8 cellular contexts compared by ENCODE assay signal in genomic region chr22:31211862-31212730, GRCh38. TPM values are rescaled to one million over a fixed set of nuclear protein-coding genes. Genes with fewer than 3 reads are reported as not detected.
DNase-seq lines count a peak whose midpoint lies in the region; ATAC-seq, FAIRE-seq and TF ChIP-seq lines count a peak whose summit lies in the region.

Gene LIMK2, plus strand, starts transcription at chr22:31212298. Its CDS starts 111 bp downstream, at chr22:31212409.

- WGBS in pancreas, 2 donors: 0 to 1% methylated on average over 46 to 64 of the region's 64 CpGs
- WGBS in thyroid gland, 2 donors: 1 to 2% methylated on average over 22 to 42 of the region's 64 CpGs

- H3K4me3 ChIP-seq in SU-DHL-6 (ENCODE audit: insufficient read depth, low read length, poor library complexity, severe bottlenecking) (peak within 1 kb of the TSS; percentile 88), pancreas (peak within 1 kb of the TSS; percentile 78 to 95 (median 85)), thyroid gland (replicated peaks in 1 of 3) (peak within 1 kb of the TSS; percentile 76 to 85 (median 76))

- H3K27me3 ChIP-seq in SU-DHL-6 (ENCODE audit: low read length) (no peaks in the 10 kb centered on the region), pancreas (no peaks in the 10 kb centered on the region), thyroid gland (no peaks in the 10 kb centered on the region)

- H3K4me3 Mint-ChIP-seq in activated naive CD8-positive, alpha-beta T cell treated with anti-CD3 and anti-CD28 coated beads, Interleukin-2, amount 10 ng/mL, durations not matched to agents 7 days and 5 days: peak within 1 kb of the TSS; percentile 87

- H3K27me3 Mint-ChIP-seq in activated naive CD8-positive, alpha-beta T cell treated with anti-CD3 and anti-CD28 coated beads, Interleukin-2, amount 10 ng/mL, durations not matched to agents 7 days and 5 days: no peaks in the 10 kb centered on the region

- intact Hi-C loops in Right ventricle myocardium inferior (cut with DNase I): loop anchor here (5.0 kb wide), 3 partner anchors 40 to 80 kb away; partner anchors contain the start of gene PIK3IP1
- intact Hi-C loops in pancreas (cut with DNase I): no loop called here
- intact Hi-C loops in thyroid gland (cut with DNase I): loop anchor here (5.0 kb wide), 1 partner anchor 60 kb away; no protein-coding TSS in a partner anchor

- POLR2A ChIA-PET in activated naive CD8-positive, alpha-beta T cell treated with anti-CD3 and anti-CD28 coated beads, Interleukin-2, amount 10 ng/mL, durations not matched to agents 7 days and 5 days (lab: Charles Lee): interaction anchor here (0.6 to 4.3 kb wide), 14 partner anchors 11 to 243 kb away, joined by 3 to 25 read pairs (median 4); partner anchors contain the start of genes MORC2, PIK3IP1, RNF185 and SELENOM

- peak within 1 kb of the TSS; percentile 78 for H3K4me2 ChIP-seq in SU-DHL-6 (ENCODE audit: low read depth, low read length, poor library complexity, severe bottlenecking)

- peak in 1 of 2 donors; percentile 79 for TF ChIP-seq POLR2A in thyroid gland (IDR thresholded peaks at IDR 0.05)

- peak within 1 kb of the TSS; percentile 46; the same call in 1 of the 2 replicates for H3K27ac ChIP-seq in SU-DHL-6 (ENCODE audit: low read depth, low read length)
- H3K27ac ChIP-seq in pancreas: peak within 1 kb of the TSS; percentile 35 to 85 (median 62)
- peak within 1 kb of the TSS; percentile 74 to 85 (median 84) for H3K27ac ChIP-seq in thyroid gland

- no peaks in the 10 kb centered on the region for H3K9me2 ChIP-seq in SU-DHL-6 (replicated peaks; ENCODE audit: insufficient read depth, low read length)

- peak; percentile 95 for ATAC-seq in HG02759 (IDR thresholded peaks at IDR 0.05; ENCODE audit: unreplicated experiment)
- ATAC-seq in activated naive CD8-positive, alpha-beta T cell treated with anti-CD3 and anti-CD28 coated beads, Interleukin-2, amount 10 ng/mL, durations not matched to agents 7 days and 5 days (ENCODE audit: low read depth): peak; percentile 97
- ATAC-seq in Right ventricle myocardium inferior: peak; percentile 95
- ATAC-seq in pancreas: peak; percentile 97 to 99 (median 98)

- H3K4me1 ChIP-seq in pancreas (peaks cover 28 to 48% (median 28%) of the 10 kb centered on the region in 3 donors), thyroid gland (peaks cover 21 to 54% of the 10 kb centered on the region in 2 donors)

- H3K27ac Mint-ChIP-seq in activated naive CD8-positive, alpha-beta T cell treated with anti-CD3 and anti-CD28 coated beads, Interleukin-2, amount 10 ng/mL, durations not matched to agents 7 days and 5 days: peak within 1 kb of the TSS; percentile 90

- H3K9ac ChIP-seq in SU-DHL-6 (ENCODE audit: low read length): peak within 1 kb of the TSS; percentile 93

- no peaks in the 10 kb centered on the region for H3K9me3 Mint-ChIP-seq in activated naive CD8-positive, alpha-beta T cell treated with anti-CD3 and anti-CD28 coated beads, Interleukin-2, amount 10 ng/mL, durations not matched to agents 7 days and 5 days

- peaks cover 29% of the 10 kb centered on the region for H3K4me1 Mint-ChIP-seq in activated naive CD8-positive, alpha-beta T cell treated with anti-CD3 and anti-CD28 coated beads, Interleukin-2, amount 10 ng/mL, durations not matched to agents 7 days and 5 days

- H3K9me3 ChIP-seq in SU-DHL-6 (ENCODE audit: insufficient read depth, low read length) (no peaks in the 10 kb centered on the region), pancreas (no peaks in the 10 kb centered on the region), thyroid gland (no peaks in the 10 kb centered on the region)

- peaks cover 34% of the 10 kb centered on the region for H3K79me2 ChIP-seq in SU-DHL-6 (ENCODE audit: insufficient read depth, low read length)

- no peak for FAIRE-seq in pancreas (lab: Jason Lieb, UNC)

- peak; percentile 90 to 93 (median 91) for DNase-seq in NCI-H1417 (lab: John Stamatoyannopoulos, UW)
- DNase-seq in activated naive CD8-positive, alpha-beta T cell treated with anti-CD3 and anti-CD28 coated beads, Interleukin-2, amount 10 ng/mL, durations not matched to agents 7 days and 5 days: peak; percentile 100
- peak; percentile 98 for DNase-seq in Right ventricle myocardium inferior (ENCODE audit: missing footprints)
- DNase-seq in pancreas: peak; percentile 94 to 100 (median 96)
- DNase-seq in thyroid gland: peak; percentile 97

- H4K20me1 ChIP-seq in SU-DHL-6 (ENCODE audit: low read depth, low read length): no peaks in the 10 kb centered on the region

- H3K36me3 Mint-ChIP-seq in activated naive CD8-positive, alpha-beta T cell treated with anti-CD3 and anti-CD28 coated beads, Interleukin-2, amount 10 ng/mL, durations not matched to agents 7 days and 5 days: peaks cover 9% of the 10 kb centered on the region

- peak within 1 kb of the TSS; percentile 95 for H2AFZ ChIP-seq in SU-DHL-6 (ENCODE audit: low read depth, low read length, severe bottlenecking)

- peak; percentile 74 for TF ChIP-seq CTCF in GM12873 (IDR thresholded peaks at IDR 0.05; ENCODE audit: insufficient read depth, low read depth, low read length, missing control alignments)
- TF ChIP-seq CTCF in SU-DHL-6 (IDR thresholded peaks at IDR 0.05; ENCODE audit: insufficient read depth, low read length, poor library complexity, severe bottlenecking): peak; percentile 90
- TF ChIP-seq CTCF in pancreas (IDR thresholded peaks at IDR 0.05): peak; percentile 63 to 81 (median 72)
- TF ChIP-seq CTCF in thyroid gland (IDR thresholded peaks at IDR 0.05): peak; percentile 60 to 93 (median 82)

- H3F3A ChIP-seq in SU-DHL-6 (ENCODE audit: insufficient read depth): no peaks in the 10 kb centered on the region

- H3K36me3 ChIP-seq in SU-DHL-6 (ENCODE audit: low read length) (no peaks in the 10 kb centered on the region), pancreas (no peaks in the 10 kb centered on the region), thyroid gland (no peaks in the 10 kb centered on the region)

RNA-seq across cellular contexts. Expression of gene LIMK2, which starts in this region (rescaled TPM):
- 10 to 100 TPM; 38.9 to 39.9 TPM for total RNA-seq in activated naive CD8-positive, alpha-beta T cell treated with anti-CD3 and anti-CD28 coated beads, Interleukin-2, amount 10 ng/mL, durations not matched to agents 7 days and 5 days
- total RNA-seq in Right ventricle myocardium inferior (11.6 TPM), pancreas (10 to 100 TPM; 21.1 to 34.9 (median 27.7) TPM), thyroid gland (100 to 1,000 TPM in 2 of 4 donors, 10 to 100 TPM in 2; 85.0 to 123 (median 99.4) TPM)
- polyA plus RNA-seq in pancreas: 10 to 100 TPM; 20.5 to 25.2 TPM

Comparison
In these comparisons a context has a peak if more than half of its experiments do, and no peak if none do; other contexts are left out.
1. Peak in every context shown above with its lines: DNase-seq, ATAC-seq, H3K4me3 ChIP-seq and H3K27ac ChIP-seq.
2. intact Hi-C loops: an anchor here in Right ventricle myocardium inferior (5.0 kb wide) and thyroid gland (5.0 kb wide); none called in pancreas.